In the genomic region with DNA sequence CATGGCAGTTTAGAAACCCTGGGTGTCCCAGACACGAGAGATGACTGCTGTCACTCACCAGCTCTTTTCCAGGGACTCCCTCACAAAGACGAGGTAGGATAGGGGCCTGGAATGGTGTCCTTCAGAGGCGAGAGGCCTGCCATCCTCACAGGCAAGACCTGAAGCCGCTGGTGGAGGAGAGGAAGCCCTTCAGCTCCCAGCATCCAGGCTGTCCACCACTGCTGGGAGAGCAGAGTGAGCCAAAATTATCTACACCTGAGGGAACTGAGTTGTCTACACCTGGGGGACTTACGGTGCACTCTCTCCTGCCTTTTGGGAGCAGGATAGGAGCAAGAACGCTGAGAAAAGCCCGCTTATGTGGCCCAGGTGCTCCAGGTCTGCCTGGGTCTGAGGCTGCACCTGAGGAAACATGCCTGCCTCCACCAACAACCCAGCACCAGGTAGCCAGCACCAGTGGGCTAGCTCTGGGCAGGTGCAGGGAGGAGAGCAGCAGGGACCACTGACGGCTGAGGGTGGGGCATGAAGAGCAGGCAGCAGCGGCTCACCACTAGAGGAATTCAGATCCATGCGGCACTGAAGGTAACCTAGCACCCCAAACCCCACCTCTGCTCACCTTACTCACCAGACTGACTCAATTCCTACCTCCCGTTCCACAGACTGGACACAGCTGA, we compare ENCODE assay signal across 19 cellular contexts.
DNase-seq lines count a peak whose midpoint lies in the region; ATAC-seq and TF ChIP-seq lines count a peak whose summit lies in the region.
"Had no signal": no experiment of that assay in that cellular context is flagged by ENCODE, and none has a peak within 500 bp of the region (broad histone marks: within the 10 kb centered on the region; RNA-seq: fewer than 3 reads in every experiment).

No MANE protein-coding gene starts in this region.

- 61 to 69% methylated on average over 5 to 11 of the region's 11 CpGs for WGBS in endodermal cell (ENCODE audit: insufficient coverage in 1 of 2, insufficient read length in 1 of 2), 2 experiments
- WGBS in mesendoderm (ENCODE audit: extremely low coverage, insufficient coverage, low lambda C conversion rate) = no CpG with 5 or more reads among the region's 11 CpGs

- H3K4me1 ChIP-seq in BLaER1 = peaks cover 10% of the 10 kb centered on the region
- H3K4me1 ChIP-seq in HUES6 (ENCODE audit: control insufficient read depth, insufficient read depth, low read length) = peaks cover 61% of the 10 kb centered on the region
- H3K4me1 ChIP-seq in endodermal cell (ENCODE audit: control insufficient read depth, insufficient read depth, low read length) = peaks cover 8% of the 10 kb centered on the region
- peaks cover 4% of the 10 kb centered on the region for H3K4me1 ChIP-seq in mesendoderm (ENCODE audit: control insufficient read depth, low read depth, low read length)
- H3K4me1 ChIP-seq: Peyer's patch had no signal

- H3K27me3 Mint-ChIP-seq in endodermal cell (ENCODE audit: insufficient read depth) = peaks cover 13% of the 10 kb centered on the region
- H3K27me3 Mint-ChIP-seq: CD8-positive, alpha-beta memory T cell had no signal

- H3K4me2 ChIP-seq in BLaER1 (peak overlapping the region; percentile 45; the same call in 1 of the 2 replicates), mesendoderm (ENCODE audit: low read length) (no peak overlapping the region)

- no peak overlapping the region for H4K5ac ChIP-seq in mesendoderm (ENCODE audit: low read length)

- DNase-seq in endodermal cell (peak; percentile 75), mesendoderm (no peak), germinal center (ENCODE audit: low spot score) (no peak), WERI-Rb-1 (no peak)
- DNase-seq in activated naive CD4-positive, alpha-beta T cell treated with Interleukin-2 at 50 U/mL for 16 hours = no peak
- DNase-seq: 8988T; CD8-positive, alpha-beta memory T cell; DND-41; GF-D8; Karpas-422; MM.1S; NCI-H1092 treated with DMSO at 0.1 percent for 48 hours; NCI-H2081 treated with DMSO at 0.1 percent for 48 hours; NCI-H510A; Peyer's patch had no signal

- peak overlapping the region; percentile 9 for H2AK5ac ChIP-seq in mesendoderm (ENCODE audit: low read length)

- no peaks in the 10 kb centered on the region for H3K9me3 Mint-ChIP-seq in endodermal cell
- H3K9me3 Mint-ChIP-seq: CD8-positive, alpha-beta memory T cell had no signal

- no peak overlapping the region for H4K8ac ChIP-seq in mesendoderm (ENCODE audit: low read depth, low read length)

- ATAC-seq in GM18870 (IDR thresholded peaks at IDR 0.05; ENCODE audit: unreplicated experiment) = no peak
- ATAC-seq: Right ventricle myocardium inferior had no signal

- peaks cover 20% of the 10 kb centered on the region for H3K4me1 Mint-ChIP-seq in endodermal cell
- H3K4me1 Mint-ChIP-seq: CD8-positive, alpha-beta memory T cell had no signal

- H3K36me3 ChIP-seq in BLaER1 (no peaks in the 10 kb centered on the region), HUES6 (ENCODE audit: control insufficient read depth, insufficient read depth, low read length) (no peaks in the 10 kb centered on the region), endodermal cell (ENCODE audit: control insufficient read depth, insufficient read depth, low read length) (no peaks in the 10 kb centered on the region), mesendoderm (ENCODE audit: control insufficient read depth, insufficient read depth, low read length) (no peaks in the 10 kb centered on the region), WERI-Rb-1 (no peaks in the 10 kb centered on the region)
- H3K36me3 ChIP-seq: Peyer's patch had no signal

- H3K36me3 Mint-ChIP-seq in endodermal cell (ENCODE audit: low read depth) = no peaks in the 10 kb centered on the region
- H3K36me3 Mint-ChIP-seq: CD8-positive, alpha-beta memory T cell had no signal

- no peak overlapping the region for H3K4ac ChIP-seq in mesendoderm (ENCODE audit: low read depth, low read length)

- no peak overlapping the region for H2BK15ac ChIP-seq in mesendoderm (replicated peaks; ENCODE audit: low read depth)

- no peak overlapping the region for H3K9ac ChIP-seq in BLaER1
- peak overlapping the region; percentile 83 for H3K9ac ChIP-seq in HUES6 (ENCODE audit: low read length)
- no peak overlapping the region for H3K9ac ChIP-seq in endodermal cell (ENCODE audit: extremely low read depth, low read length, poor library complexity, severe bottlenecking)
- no peak overlapping the region for H3K9ac ChIP-seq in mesendoderm (ENCODE audit: low read length)

- H3K27ac Mint-ChIP-seq in endodermal cell = no peak overlapping the region
- H3K27ac Mint-ChIP-seq: CD8-positive, alpha-beta memory T cell had no signal

- no peaks in the 10 kb centered on the region for H4K20me1 ChIP-seq in BLaER1

- no peak overlapping the region for H3K4me3 Mint-ChIP-seq in endodermal cell
- H3K4me3 Mint-ChIP-seq: CD8-positive, alpha-beta memory T cell had no signal

- TF ChIP-seq CTCF in endodermal cell (conservative IDR thresholded peaks at IDR 0.05) (no peak), WERI-Rb-1 (IDR thresholded peaks at IDR 0.05; ENCODE audit: low read depth, low read length) (no peak)

- H3K79me1 ChIP-seq in mesendoderm (ENCODE audit: low read length) = no peaks in the 10 kb centered on the region

- H2BK120ac ChIP-seq in mesendoderm (ENCODE audit: low read depth, low read length) = no peak overlapping the region

- no peak overlapping the region for H3K27ac ChIP-seq in BLaER1
- peak overlapping the region; percentile 83; the same call in 1 of the 2 replicates for H3K27ac ChIP-seq in HUES6 (ENCODE audit: low read depth, low read length)
- no peak overlapping the region for H3K27ac ChIP-seq in endodermal cell (ENCODE audit: low read depth, low read length)
- no peak overlapping the region for H3K27ac ChIP-seq in mesendoderm (ENCODE audit: low read depth, low read length)
- no peak overlapping the region for H3K27ac ChIP-seq in WERI-Rb-1
- H3K27ac ChIP-seq: Peyer's patch had no signal

- no peaks in the 10 kb centered on the region for H3K9me3 ChIP-seq in BLaER1
- H3K9me3 ChIP-seq in HUES6 (ENCODE audit: control insufficient read depth, insufficient read depth, low read depth, low read length) = no peaks in the 10 kb centered on the region
- H3K9me3 ChIP-seq in endodermal cell (ENCODE audit: control insufficient read depth, low read length) = no peaks in the 10 kb centered on the region
- no peaks in the 10 kb centered on the region for H3K9me3 ChIP-seq in WERI-Rb-1 (ENCODE audit: severe bottlenecking)
- H3K9me3 ChIP-seq: Peyer's patch had no signal

- no peaks in the 10 kb centered on the region for H3K79me2 ChIP-seq in mesendoderm (ENCODE audit: control insufficient read depth, insufficient read depth, low read length)

- H3K4me3 ChIP-seq in BLaER1 (no peak overlapping the region), HUES6 (ENCODE audit: low read depth, low read length) (peak overlapping the region; percentile 36), endodermal cell (ENCODE audit: low read length) (no peak overlapping the region), mesendoderm (ENCODE audit: low read length) (no peak overlapping the region), WERI-Rb-1 (ENCODE audit: low read depth, low read length) (no peak overlapping the region)
- H3K4me3 ChIP-seq: Peyer's patch had no signal

- no peak overlapping the region for H2BK5ac ChIP-seq in mesendoderm (ENCODE audit: low read length)

- H3K18ac ChIP-seq in mesendoderm (ENCODE audit: low read length) = no peak overlapping the region

- no peaks in the 10 kb centered on the region for H3K27me3 ChIP-seq in BLaER1
- H3K27me3 ChIP-seq in HUES6 (ENCODE audit: control insufficient read depth, insufficient read depth, low read length) = peaks cover 31% of the 10 kb centered on the region; the same call in 1 of the 2 replicates
- H3K27me3 ChIP-seq in endodermal cell (ENCODE audit: control insufficient read depth, insufficient read depth, low read length, poor library complexity, severe bottlenecking) = no peaks in the 10 kb centered on the region
- no peaks in the 10 kb centered on the region for H3K27me3 ChIP-seq in mesendoderm (ENCODE audit: insufficient read depth, low read length, poor library complexity)
- H3K27me3 ChIP-seq in WERI-Rb-1 (ENCODE audit: insufficient read depth, low read depth, severe bottlenecking) = no peaks in the 10 kb centered on the region
- H3K27me3 ChIP-seq: Peyer's patch had no signal

- no peak overlapping the region for H3K23ac ChIP-seq in mesendoderm (ENCODE audit: low read length)

- peak overlapping the region; percentile 43 for H3K56ac ChIP-seq in mesendoderm (ENCODE audit: low read length)
